9 cellular contexts compared by ENCODE assay signal in genomic region chr18:45686892-45687611, GRCh38. TPM values are rescaled to one million over a fixed set of nuclear protein-coding genes. Genes with fewer than 3 reads are reported as not detected.
DNase-seq lines count a peak whose midpoint lies in the region; ATAC-seq, FAIRE-seq and TF ChIP-seq lines count a peak whose summit lies in the region.
"Had no signal": no experiment of that assay in that cellular context is flagged by ENCODE, and none has a peak within 500 bp of the region (broad histone marks: within the 10 kb centered on the region; RNA-seq: fewer than 3 reads in every experiment).

No MANE protein-coding gene starts in this region.

- no peak for TF ChIP-seq RAD21 in K562 (CRISPR knock-in tag; conservative IDR thresholded peaks at IDR 0.05 in 1 of 2, IDR thresholded peaks at IDR 0.05 in 1 of 2)

- H3K9me1 ChIP-seq in K562 (ENCODE audit: control insufficient read depth, insufficient read depth, low read length), result no peaks in the 10 kb centered on the region

- FAIRE-seq in K562 (lab: Jason Lieb, UNC), result peak; percentile 82

- DNase-seq in heart left ventricle (no peak), left ventricle myocardium inferior (no peak), SKM-1 treated with dmso at 0.1 percent for 144 hours (lab: John Stamatoyannopoulos, UW; ENCODE audit: unreplicated experiment) (peak; percentile 96), K562 (ENCODE audit: extremely low read depth in 1 of 4, low spot score in 3 of 4) (peak in 3 of 4 experiments; percentile 11 to 61 (median 41)), putamen (ENCODE audit: low spot score) (no peak), OCI-M2 (lab: John Stamatoyannopoulos, UW; ENCODE audit: unreplicated experiment) (no peak)
- DNase-seq in stimulated activated CD8-positive, alpha-beta memory T cell treated with anti-CD3 and anti-CD28 coated beads, Interleukin-12 subunit alpha, Interleukin-12 subunit beta, amount 100 ng/mL, for 1 hour (ENCODE audit: low read depth), result peak; percentile 25

- CTCF ChIA-PET in K562 (lab: Yijun Ruan, JAX; ENCODE audit: low intra/inter-chr PET ratio), result no interaction called here

- TF ChIP-seq POLR2A in heart left ventricle (IDR thresholded peaks at IDR 0.05) (no peak), K562 (conservative IDR thresholded peaks at IDR 0.05) (no peak)

- no peak for TF ChIP-seq CTCF in heart left ventricle (IDR thresholded peaks at IDR 0.05)
- no peak for TF ChIP-seq CTCF in left ventricle myocardium inferior (IDR thresholded peaks at IDR 0.05; ENCODE audit: borderline replicate concordance)
- no peak for TF ChIP-seq CTCF in K562 (IDR thresholded peaks at IDR 0.05 in 2 of 3, conservative IDR thresholded peaks at IDR 0.05 in 1 of 3; ENCODE audit: insufficient read depth in 2 of 3, low read depth in 1 of 3, low read length in 3 of 3)

- TF ChIP-seq EP300 in K562 (IDR thresholded peaks at IDR 0.05; ENCODE audit: low read length), result peak; percentile 52; the same call in 1 of the 2 replicates

- POLR2A ChIA-PET in K562 (lab: Yijun Ruan, JAX), result interaction anchor here (1.0 to 1.7 kb wide), 2 partner anchors 9 to 11 kb away, joined by 3 to 5 read pairs; no protein-coding TSS in a partner anchor

- in situ Hi-C loops in K562 (cut with MboI), result no loop called here

- H3K9ac ChIP-seq in K562 (ENCODE audit: insufficient read depth in 1 of 2, low read depth in 2 of 2, low read length in 2 of 2), result peak overlapping the region in 1 of 2 experiments; percentile 79; a peak in 2 of 4 replicates

- no peaks in the 10 kb centered on the region for H4K20me1 ChIP-seq in K562 (replicated peaks; ENCODE audit: control insufficient read depth, insufficient read depth, low read length)

- WGBS in heart left ventricle, 4 donors, result 65 to 78% (median 74%) methylated on average over 7 of the region's 7 CpGs
- WGBS in K562 (ENCODE audit: insufficient coverage, low coverage, missing lambda C conversion rate), result 8% methylated on average over 4 of the region's 7 CpGs

- peak overlapping the region; percentile 52 for H3K4me2 ChIP-seq in K562 (ENCODE audit: insufficient read depth, low read length)

- H2AFZ ChIP-seq in K562 (ENCODE audit: low read depth, low read length), result peak overlapping the region; percentile 69

- peaks cover 0 to 34% (median 0%) of the 10 kb centered on the region in 12 donors for H3K4me1 ChIP-seq in heart left ventricle
- no peaks in the 10 kb centered on the region for H3K4me1 ChIP-seq in left ventricle myocardium inferior
- peaks cover 14 to 21% of the 10 kb centered on the region in 2 experiments; a peak in 4 of 5 replicates for H3K4me1 ChIP-seq in K562 (replicated peaks in 1 of 2; ENCODE audit: control insufficient read depth in 2 of 2, insufficient read depth in 2 of 2, low read length in 2 of 2)
- H3K4me1 ChIP-seq: body of pancreas had no signal

- no peak overlapping the region for H3K4me3 ChIP-seq in heart left ventricle
- H3K4me3 ChIP-seq in left ventricle myocardium inferior, result no peak overlapping the region
- peak overlapping the region; percentile 17; the same call in 1 of the 2 replicates for H3K4me3 ChIP-seq in K562
- H3K4me3 ChIP-seq: body of pancreas had no signal

- ATAC-seq in heart left ventricle (peak in 3 of 4 donors; percentile 18 to 51 (median 40)), HG03108 (IDR thresholded peaks at IDR 0.05; ENCODE audit: unreplicated experiment) (peak; percentile 76), K562 (peak; percentile 82)
- ATAC-seq: body of pancreas had no signal

- TSS peak; percentile 40 for BruUV-seq in K562 (replicated peaks; lab: Mats Ljungman, UMichigan)

- no peaks in the 10 kb centered on the region for H3K36me3 ChIP-seq in heart left ventricle
- H3K36me3 ChIP-seq in left ventricle myocardium inferior, result no peaks in the 10 kb centered on the region
- no peaks in the 10 kb centered on the region for H3K36me3 ChIP-seq in K562 (ENCODE audit: control insufficient read depth, insufficient read depth, low read length)

- no peaks in the 10 kb centered on the region for H3K79me2 ChIP-seq in K562 (ENCODE audit: control insufficient read depth, insufficient read depth, low read length)

- H3K9me3 ChIP-seq in heart left ventricle (no peaks in the 10 kb centered on the region), left ventricle myocardium inferior (replicated peaks) (no peaks in the 10 kb centered on the region), K562 (replicated peaks; ENCODE audit: control insufficient read depth, insufficient read depth, low read depth, low read length) (no peaks in the 10 kb centered on the region)
- H3K9me3 ChIP-seq: body of pancreas had no signal

- H3K27ac ChIP-seq in heart left ventricle (peak overlapping the region in 1 of 12 donors; percentile 5), left ventricle myocardium inferior (replicated peaks) (no peak overlapping the region), K562 (ENCODE audit: extremely low read depth, low read depth, low read length) (peak overlapping the region; percentile 64; the same call in 2 of the 3 replicates)
- H3K27ac ChIP-seq: body of pancreas had no signal

- intact Hi-C loops in heart left ventricle (cut with DNase I), result loop anchor here in 3 of 10 donors (5.0 to 10.0 kb wide), 4 partner anchors 148 to 378 kb away; no protein-coding TSS in a partner anchor
- intact Hi-C loops in left ventricle myocardium inferior (cut with micrococcal nuclease), result no loop called here
- intact Hi-C loops in K562 (cut with micrococcal nuclease), result loop anchor here (2.0 kb wide), 1 partner anchor 16 kb away; no protein-coding TSS in a partner anchor

- H3K27me3 ChIP-seq in heart left ventricle, result peaks cover 0 to 6% (median 0%) of the 10 kb centered on the region in 9 donors
- no peaks in the 10 kb centered on the region for H3K27me3 ChIP-seq in left ventricle myocardium inferior (ENCODE audit: low read depth)
- H3K27me3 ChIP-seq in K562 (ENCODE audit: control insufficient read depth in 2 of 2, insufficient read depth in 2 of 2, low read length in 2 of 2), result no peaks in the 10 kb centered on the region
- H3K27me3 ChIP-seq: body of pancreas had no signal

TF ChIP-seq in K562, 482 proteins besides CTCF, POLR2A, EP300 and RAD21 (continues in another document):
- peak; percentile 69 for TF ChIP-seq TAL1 (IDR thresholded peaks at IDR 0.05)
- no peak for TF ChIP-seq MCM5 (IDR thresholded peaks at IDR 0.05; ENCODE audit: low read depth)
- peak; percentile 32; the same call in 1 of the 2 replicates for TF ChIP-seq ESRRA (IDR thresholded peaks at IDR 0.05; ENCODE audit: borderline replicate concordance, low read depth)
- no peak for TF ChIP-seq ZNF174 (CRISPR knock-in tag; IDR thresholded peaks at IDR 0.05)

RNA-seq across cellular contexts. Expression of gene SLC14A1, which starts 36.9 kb away (rescaled TPM):
- total RNA-seq in heart left ventricle (10 to 100 TPM in 8 of 9 donors, 1 to 10 TPM in 1; 8.9 to 50.1 (median 19.4) TPM), left ventricle myocardium inferior (22.1 TPM), K562 (2014; rRNA removed) (not detected in 2 replicates), K562 (2014; rRNA removed; fragmentation: Illumina TruSeq; extraction: Trizol) (not detected in 2 replicates), K562 (2015; rRNA removed; fragmentation: Illumina TruSeq; extraction: Trizol) (not detected in 2 replicates), K562 (2021) (0.20 TPM in 2 replicates)
- polyA plus RNA-seq in heart left ventricle (10 to 100 TPM in 1 of 2 donors, 1 to 10 TPM in 1; 7.1 to 16.0 TPM), K562 (2011; rRNA removed) (0.14 and 0.28 TPM in 2 replicates), K562 (2014; fragmentation: Illumina TruSeq; extraction: Trizol) (0.40 TPM in 1 of 2 replicates, not detected in the other), K562 (2014; fragmentation: Nextera tagmentation; extraction: Ambion mirVana) (not detected), K562 (2014; rRNA removed) (0.19 TPM in 1 of 2 replicates, not detected in the other)
- 0.23 and 0.60 TPM in 2 replicates for total RNA-seq in K562 (2011; cell fraction: chromatin; rRNA removed; ENCODE audit: low replicate concordance)
- total RNA-seq in K562 (2011; cell fraction: nucleolus; rRNA removed), result 0.53 TPM in 1 of 2 replicates, not detected in the other
- not detected in 2 replicates for total RNA-seq in K562 (2011; cell fraction: nucleoplasm; rRNA removed)
- 0.15 and 0.37 TPM in 2 replicates for polyA plus RNA-seq in K562 (2011; cell fraction: cytosol; rRNA removed)
- polyA plus RNA-seq in K562 (2011; cell fraction: nucleus; rRNA removed), result 0.49 and 0.55 TPM in 2 replicates
- 0.08 and 0.22 TPM in 2 replicates for polyA plus RNA-seq in K562 (2012)
- not detected in 2 replicates for polyA minus RNA-seq in K562 (2011; rRNA and poly(A)+ RNA removed)
- polyA minus RNA-seq in K562 (2011; cell fraction: cytosol; rRNA and poly(A)+ RNA removed), result not detected in 2 replicates
- polyA minus RNA-seq in K562 (2011; cell fraction: nucleus; rRNA and poly(A)+ RNA removed), result not detected in 2 replicates

Comparison
In these comparisons a context has a peak if more than half of its experiments do, and no peak if none do; other contexts are left out.
1. DNase-seq: peak in SKM-1 treated with dmso at 0.1 percent for 144 hours (single experiment), K562 (3 of 4) and stimulated activated CD8-positive, alpha-beta memory T cell treated with anti-CD3 and anti-CD28 coated beads, Interleukin-12 subunit alpha, Interleukin-12 subunit beta, amount 100 ng/mL, for 1 hour (single experiment); none in heart left ventricle (0 of 5), left ventricle myocardium inferior (single experiment), putamen (single experiment) and OCI-M2 (single experiment).
2. RNA of gene SLC14A1, which starts 36.9 kb away (total RNA-seq): 22.1 TPM in left ventricle myocardium inferior (single experiment) and 8.9 to 50.1 TPM in heart left ventricle; 0.20 to 0.60 TPM in K562; every median in the first group is over 4 times any median in the second.
3. Peak in every context shown above with its lines, with median percentiles within 50 percentile points of each other: ATAC-seq.